ENCODE assay signal across 8 cellular contexts in the genomic region with DNA sequence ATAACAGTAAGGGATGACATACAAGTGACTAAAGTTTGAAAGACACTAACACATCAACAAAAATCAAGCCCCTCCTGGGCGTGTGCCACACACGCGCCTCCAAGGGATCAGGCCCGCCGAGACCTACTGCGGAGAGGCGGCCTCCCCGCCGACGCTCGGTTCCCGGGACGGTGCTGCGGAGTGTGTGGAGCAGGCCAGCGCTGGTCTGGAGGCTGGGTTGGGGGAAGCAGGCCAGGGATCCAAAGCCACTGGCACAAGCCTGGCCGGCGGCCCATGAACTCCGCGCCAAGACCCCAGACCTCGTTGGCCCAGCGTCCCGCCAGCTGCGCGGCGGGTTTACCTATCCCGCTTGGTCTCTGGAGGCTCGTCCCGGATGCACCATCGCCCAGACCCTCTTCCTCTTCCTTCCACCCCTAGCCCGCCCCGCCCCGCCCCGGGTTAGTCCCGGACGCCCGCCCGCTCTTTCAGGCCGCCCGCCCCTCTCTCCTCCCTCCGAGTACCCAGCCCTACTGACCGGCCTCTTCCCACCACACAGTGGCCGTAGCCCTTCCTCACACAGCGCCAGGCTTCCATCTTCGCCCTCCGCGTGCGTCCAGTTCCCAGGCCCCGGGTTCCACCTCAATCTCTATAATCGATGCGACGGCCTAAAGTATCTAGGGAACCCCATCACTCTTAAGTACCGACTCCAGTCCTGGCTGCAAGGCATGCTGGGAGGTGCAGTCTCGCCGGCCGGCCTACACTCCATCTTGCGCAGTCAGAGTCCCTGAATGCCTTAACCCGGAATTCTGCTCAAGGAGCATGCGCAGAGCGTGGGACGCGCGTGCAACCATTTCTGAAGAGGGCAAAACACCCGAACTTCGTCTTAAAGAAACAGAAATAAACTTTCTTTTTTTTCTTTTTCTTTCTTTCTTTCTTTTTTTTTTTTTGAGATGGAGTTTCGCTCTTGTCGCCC. TPM values are rescaled to one million over a fixed set of nuclear protein-coding genes. Genes with fewer than 3 reads are reported as not detected.
DNase-seq lines count a peak whose midpoint lies in the region; ATAC-seq, FAIRE-seq and TF ChIP-seq lines count a peak whose summit lies in the region.

Gene ANGEL2 (minus strand): TSS at position 769 of the 952 bp plus-strand sequence. CDS start 196 bp downstream, at position 573.

- H3K27me3 Mint-ChIP-seq in type B pancreatic cell = no peaks in the 10 kb centered on the region

- H3K9me3 ChIP-seq in adrenal gland (replicated peaks in 1 of 3) = no peaks in the 10 kb centered on the region
- no peaks in the 10 kb centered on the region for H3K9me3 ChIP-seq in heart left ventricle

- H3K27me3 ChIP-seq in adrenal gland (no peaks in the 10 kb centered on the region), heart left ventricle (no peaks in the 10 kb centered on the region)

- H3K4me3 ChIP-seq in adrenal gland (peak within 1 kb of the TSS; percentile 52 to 98 (median 85)), heart left ventricle (peak within 1 kb of the TSS; percentile 67 to 97 (median 85))

- H3K4me1 ChIP-seq in adrenal gland (replicated peaks in 1 of 2) (peaks cover 6 to 23% of the 10 kb centered on the region in 2 donors), heart left ventricle (peaks cover 3 to 31% (median 11%) of the 10 kb centered on the region in 12 donors)

- TF ChIP-seq POLR2A in GM12892 (IDR thresholded peaks at IDR 0.05; ENCODE audit: low read depth, low read length) (peak; percentile 88), adrenal gland (IDR thresholded peaks at IDR 0.05) (peak in 1 of 2 donors; percentile 73), heart left ventricle (IDR thresholded peaks at IDR 0.05) (peak in 1 of 2 donors; percentile 51)

- H3K36me3 ChIP-seq in adrenal gland (replicated peaks in 1 of 2) (peaks cover 0 to 8% of the 10 kb centered on the region in 2 donors), heart left ventricle (peaks cover 0 to 29% (median 23%) of the 10 kb centered on the region in 9 donors)

- H3K4me1 Mint-ChIP-seq in type B pancreatic cell (ENCODE audit: unreplicated experiment) = peaks cover 15% of the 10 kb centered on the region

- intact Hi-C loops in adrenal gland (cut with DNase I) = no loop called here
- intact Hi-C loops in heart left ventricle (cut with DNase I) = loop anchor here in 1 of 10 donors (5.0 kb wide), 1 partner anchor 37 kb away; the partner anchor contains the start of gene RPS6KC1

- no peaks in the 10 kb centered on the region for H3K9me3 Mint-ChIP-seq in type B pancreatic cell

- DNase-seq in GM12892 (ENCODE audit: insufficient read length) = peak; percentile 76
- peak; percentile 98 for DNase-seq in NCI-H146 (lab: John Stamatoyannopoulos, UW)
- DNase-seq in T-helper 1 cell = peak; percentile 91 to 98 (median 92)
- peak; percentile 95 to 99 (median 97) for DNase-seq in adrenal gland
- peak; percentile 95 to 98 (median 97) for DNase-seq in heart left ventricle
- peak; percentile 98 for DNase-seq in pons (ENCODE audit: low spot score)
- peak; percentile 91 for DNase-seq in type B pancreatic cell (ENCODE audit: extremely low spot score, unreplicated experiment)

- peak; percentile 98 for FAIRE-seq in GM12892 (lab: Jason Lieb, UNC)

- H3K27ac ChIP-seq in adrenal gland = peak within 1 kb of the TSS; percentile 56 to 96 (median 88)
- peak within 1 kb of the TSS; percentile 66 to 98 (median 94) for H3K27ac ChIP-seq in heart left ventricle

- 0 to 1% (median 0%) methylated on average over 33 to 66 of the region's 66 CpGs for WGBS in adrenal gland, 4 donors
- WGBS in heart left ventricle, 4 donors = 1% methylated on average over 39 to 66 of the region's 66 CpGs

- ATAC-seq in HG02852 (IDR thresholded peaks at IDR 0.05; ENCODE audit: unreplicated experiment) = peak; percentile 93
- peak; percentile 98 to 99 (median 98) for ATAC-seq in heart left ventricle

- H3K36me3 Mint-ChIP-seq in type B pancreatic cell = peaks cover 6% of the 10 kb centered on the region

- TF ChIP-seq CTCF in adrenal gland (IDR thresholded peaks at IDR 0.05) = no peak
- no peak for TF ChIP-seq CTCF in heart left ventricle (IDR thresholded peaks at IDR 0.05)
- TF ChIP-seq CTCF in type B pancreatic cell (conservative IDR thresholded peaks at IDR 0.05) = no peak

- peak within 1 kb of the TSS; percentile 99 for H3K27ac Mint-ChIP-seq in type B pancreatic cell

- H3K4me3 Mint-ChIP-seq in type B pancreatic cell = peak within 1 kb of the TSS; percentile 99

RNA-seq across cellular contexts. Expression of gene ANGEL2, which starts in this region (rescaled TPM):
- 27.5 TPM for polyA plus RNA-seq in GM12892 (2012; ENCODE audit: missing spikeins)
- total RNA-seq in adrenal gland = 10 to 100 TPM; 18.7 to 47.3 (median 29.0) TPM
- 10 to 100 TPM; 17.7 to 23.9 (median 20.1) TPM for polyA plus RNA-seq in adrenal gland
- total RNA-seq in heart left ventricle = 10 to 100 TPM; 10.8 to 26.6 (median 15.4) TPM
- polyA plus RNA-seq in heart left ventricle = 10 to 100 TPM in 1 of 2 donors, 1 to 10 TPM in 1; 9.2 to 10.6 TPM
- total RNA-seq in type B pancreatic cell (ENCODE audit: low replicate concordance) = 22.2 and 36.0 TPM in 2 replicates

Comparison
In these comparisons a context has a peak if more than half of its experiments do, and no peak if none do; other contexts are left out.
1. Peak in every context shown above with its lines: DNase-seq, ATAC-seq, H3K4me3 ChIP-seq and H3K27ac ChIP-seq.